Comparison of ENCODE assay signal across 17 cellular contexts in the genomic region with DNA sequence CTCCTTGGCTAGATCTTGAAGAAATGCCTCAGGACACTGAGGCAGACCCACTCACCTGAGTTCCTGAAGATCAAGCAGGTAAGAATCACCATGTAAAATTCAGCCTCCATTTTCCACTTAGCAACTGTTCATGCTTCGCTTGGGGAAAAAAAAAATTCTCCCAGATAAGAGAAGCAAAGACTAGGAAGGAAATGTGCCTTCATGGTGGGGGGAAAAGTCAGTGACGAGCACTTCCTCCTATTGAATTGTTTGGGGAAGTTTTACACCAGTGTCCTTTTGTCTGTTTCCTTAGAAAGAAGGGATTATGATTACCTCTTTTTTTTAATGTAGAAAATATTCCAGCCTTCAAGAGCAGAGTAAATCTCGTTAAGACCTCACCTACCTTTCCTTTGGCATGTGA. TPM values are rescaled to one million over a fixed set of nuclear protein-coding genes. Genes with fewer than 3 reads are reported as not detected.
A peak's percentile ranks its signal among the peaks of the same experiment; 100 is the strongest.
DNase-seq lines count a peak whose midpoint lies in the region; ATAC-seq and TF ChIP-seq lines count a peak whose summit lies in the region.
"Had no signal": no experiment of that assay in that cellular context is flagged by ENCODE, and none has a peak within 500 bp of the region (broad histone marks: within the 10 kb centered on the region; RNA-seq: fewer than 3 reads in every experiment).

A gene (minus strand): TSS at position 144 of the 400 bp plus-strand sequence. CDS start 34 bp downstream, at position 110.

- dilution Hi-C loops in mammary epithelial cell (cut with HindIII; ENCODE audit: low sequenced_read_pairs): no loop called here

- H3K27me3 ChIP-seq in breast epithelium: no peaks in the 10 kb centered on the region
- no peaks in the 10 kb centered on the region for H3K27me3 ChIP-seq in mammary epithelial cell (ENCODE audit: insufficient read depth, low read length)
- no peaks in the 10 kb centered on the region for H3K27me3 ChIP-seq in right atrium auricular region
- H3K27me3 ChIP-seq in prostate gland (replicated peaks; ENCODE audit: insufficient read depth): no peaks in the 10 kb centered on the region
- H3K27me3 ChIP-seq in vagina: no peaks in the 10 kb centered on the region
- H3K27me3 ChIP-seq in effector memory CD4-positive, alpha-beta T cell (replicated peaks; ENCODE audit: control insufficient read depth, insufficient read depth, low read length, poor library complexity, severe bottlenecking): no peaks in the 10 kb centered on the region
- H3K27me3 ChIP-seq: neutrophil had no signal

- H3K36me3 ChIP-seq in breast epithelium: no peaks in the 10 kb centered on the region
- no peaks in the 10 kb centered on the region for H3K36me3 ChIP-seq in mammary epithelial cell (ENCODE audit: insufficient read depth, low read length)
- no peaks in the 10 kb centered on the region for H3K36me3 ChIP-seq in right atrium auricular region
- H3K36me3 ChIP-seq in prostate gland: no peaks in the 10 kb centered on the region
- no peaks in the 10 kb centered on the region for H3K36me3 ChIP-seq in vagina
- no peaks in the 10 kb centered on the region for H3K36me3 ChIP-seq in effector memory CD4-positive, alpha-beta T cell (ENCODE audit: control insufficient read depth, insufficient read depth, low read length)
- H3K36me3 ChIP-seq: neutrophil had no signal

- no peaks in the 10 kb centered on the region for H4K20me1 ChIP-seq in mammary epithelial cell (ENCODE audit: insufficient read depth, low read length)

- TF ChIP-seq CTCF in breast epithelium (IDR thresholded peaks at IDR 0.05): no peak
- no peak for TF ChIP-seq CTCF in mammary epithelial cell (conservative IDR thresholded peaks at IDR 0.05 in 1 of 2, IDR thresholded peaks at IDR 0.05 in 1 of 2; ENCODE audit: extremely low read depth in 1 of 2, insufficient read depth in 1 of 2, low read depth in 1 of 2, low read length in 2 of 2)
- no peak for TF ChIP-seq CTCF in right atrium auricular region (IDR thresholded peaks at IDR 0.05)
- TF ChIP-seq CTCF in prostate gland (IDR thresholded peaks at IDR 0.05): no peak
- no peak for TF ChIP-seq CTCF in vagina (IDR thresholded peaks at IDR 0.05)

- H2AFZ ChIP-seq in mammary epithelial cell (ENCODE audit: low read depth, low read length): no peak within 1 kb of the TSS

- no peak within 1 kb of the TSS for H3K4me2 ChIP-seq in mammary epithelial cell (ENCODE audit: insufficient read depth, low read depth, low read length)

- TF ChIP-seq POLR2A in breast epithelium (IDR thresholded peaks at IDR 0.05) (no peak), prostate gland (IDR thresholded peaks at IDR 0.05) (no peak), vagina (IDR thresholded peaks at IDR 0.05) (no peak)

- H3K4me1 ChIP-seq in breast epithelium (no peaks in the 10 kb centered on the region), mammary epithelial cell (ENCODE audit: insufficient read depth, low read length) (peaks cover 4% of the 10 kb centered on the region), right atrium auricular region (no peaks in the 10 kb centered on the region), prostate gland (replicated peaks) (peaks cover 12% of the 10 kb centered on the region), vagina (no peaks in the 10 kb centered on the region)
- H3K4me1 ChIP-seq in effector memory CD4-positive, alpha-beta T cell (ENCODE audit: control insufficient read depth, insufficient read depth, low read length, poor library complexity, severe bottlenecking): no peaks in the 10 kb centered on the region

- H3K9me3 ChIP-seq in breast epithelium (no peaks in the 10 kb centered on the region), mammary epithelial cell (replicated peaks; ENCODE audit: insufficient read depth, low read length) (no peaks in the 10 kb centered on the region), right atrium auricular region (no peaks in the 10 kb centered on the region), prostate gland (no peaks in the 10 kb centered on the region), vagina (no peaks in the 10 kb centered on the region)
- no peaks in the 10 kb centered on the region for H3K9me3 ChIP-seq in effector memory CD4-positive, alpha-beta T cell (ENCODE audit: control insufficient read depth, low read length)
- H3K9me3 ChIP-seq: neutrophil had no signal

- intact Hi-C loops in breast epithelium (cut with DNase I; ENCODE audit: low total_unique reads): no loop called here
- intact Hi-C loops in mammary epithelial cell (cut with micrococcal nuclease): no loop called here
- intact Hi-C loops in prostate gland (cut with DNase I): no loop called here
- intact Hi-C loops in vagina (cut with DNase I): no loop called here

- H3K4me3 ChIP-seq in breast epithelium: peak within 1 kb of the TSS; percentile 19 to 27 (median 22)
- no peak within 1 kb of the TSS for H3K4me3 ChIP-seq in mammary epithelial cell (replicated peaks in 1 of 3; ENCODE audit: insufficient read depth in 1 of 3, low read depth in 2 of 3, low read length in 3 of 3)
- peak within 1 kb of the TSS; percentile 16 to 32 for H3K4me3 ChIP-seq in right atrium auricular region
- peak within 1 kb of the TSS in 1 of 2 donors; percentile 6 for H3K4me3 ChIP-seq in prostate gland
- H3K4me3 ChIP-seq in vagina: peak within 1 kb of the TSS in 1 of 2 donors; percentile 16
- H3K4me3 ChIP-seq in effector memory CD4-positive, alpha-beta T cell (ENCODE audit: insufficient read depth, low read depth, low read length, poor library complexity, severe bottlenecking): no peak within 1 kb of the TSS

- H3K9ac ChIP-seq in mammary epithelial cell (ENCODE audit: insufficient read depth, low read length): no peak within 1 kb of the TSS

- in situ Hi-C loops in mammary epithelial cell (cut with MboI; ENCODE audit: low sequenced_read_pairs in 2 of 2): no loop called here

- peak within 1 kb of the TSS in 1 of 2 donors; percentile 6 for H3K27ac ChIP-seq in breast epithelium
- H3K27ac ChIP-seq in mammary epithelial cell (ENCODE audit: insufficient read depth, low read depth, low read length): no peak within 1 kb of the TSS
- H3K27ac ChIP-seq in right atrium auricular region: peak within 1 kb of the TSS; percentile 19 to 32
- H3K27ac ChIP-seq in prostate gland: peak within 1 kb of the TSS in 1 of 2 donors; percentile 12
- H3K27ac ChIP-seq in vagina: no peak within 1 kb of the TSS
- H3K27ac ChIP-seq in effector memory CD4-positive, alpha-beta T cell (ENCODE audit: insufficient read depth, low read length, poor library complexity, severe bottlenecking): no peak within 1 kb of the TSS
- H3K27ac ChIP-seq: neutrophil had no signal

- CTCF ChIA-PET in mammary epithelial cell (lab: Charles Lee; ENCODE audit: low non-redundant PET): no interaction called here

- ATAC-seq in GM18517 (IDR thresholded peaks at IDR 0.05; ENCODE audit: unreplicated experiment): no peak

- DNase-seq in breast epithelium (ENCODE audit: low spot score in 2 of 2) (no peak), mammary epithelial cell (no peak), right atrium auricular region (ENCODE audit: low spot score) (no peak), prostate gland (ENCODE audit: low spot score) (no peak), vagina (ENCODE audit: extremely low spot score in 2 of 2) (no peak), amniotic stem cell (lab: John Stamatoyannopoulos, UW) (no peak)
- no peak for DNase-seq in effector memory CD4-positive, alpha-beta T cell
- DNase-seq: 8988T; activated naive CD4-positive, alpha-beta T cell treated with Interleukin-2 at 50 U/mL for 16 hours; central memory CD4-positive, alpha-beta T cell; EL; NCI-H2171 treated with DMSO at 0.1 percent for 48 hours; stimulated activated CD4-positive, alpha-beta T cell treated with anti-CD3 and anti-CD28 coated beads, Interleukin-2, amount 100 ng/mL, for 24 hours; stimulated activated CD8-positive, alpha-beta memory T cell treated with anti-CD3 and anti-CD28 coated beads, Interleukin-4, amount 100 ng/mL, for 48 hours had no signal

- 92% methylated on average over 3 of the region's 3 CpGs for WGBS in mammary epithelial cell (ENCODE audit: low coverage, missing lambda C conversion rate)
- 65% methylated on average over 3 of the region's 3 CpGs for WGBS in prostate gland

- BruUV-seq in mammary epithelial cell (replicated peaks; lab: Mats Ljungman, UMichigan): no TSS peak

- no peaks in the 10 kb centered on the region for H3K79me2 ChIP-seq in mammary epithelial cell (ENCODE audit: insufficient read depth, low read length)

RNA-seq across cellular contexts. Expression of the gene that starts here (rescaled TPM):
- total RNA-seq in breast epithelium (10 to 100 TPM; 18.4 to 36.1 (median 33.6) TPM), mammary epithelial cell (under 1 TPM; 0.05 to 0.17 TPM), right atrium auricular region (10 to 100 TPM; 22.0 to 26.1 TPM), prostate gland (10 to 100 TPM; 11.2 to 20.3 TPM), vagina (21.9 TPM)
- polyA plus RNA-seq in mammary epithelial cell: 0.22 TPM
- polyA minus RNA-seq in mammary epithelial cell: 0.98 TPM
- total RNA-seq: CD4-positive, alpha-beta memory T cell had no signal
- polyA plus RNA-seq: CD4-positive, alpha-beta memory T cell had no signal

Comparison
In these comparisons a context has a peak if more than half of its experiments do, and no peak if none do; other contexts are left out.
1. RNA of the gene that starts here (total RNA-seq): 18.4 to 36.1 TPM in breast epithelium, 22.0 to 26.1 TPM in right atrium auricular region, 21.9 TPM in vagina (single experiment) and 11.2 to 20.3 TPM in prostate gland; 0.05 to 0.17 TPM in mammary epithelial cell; every median in the first group is over 10 times any median in the second.
2. H3K4me3 ChIP-seq: peak in breast epithelium (3 of 3) and right atrium auricular region (2 of 2); none in mammary epithelial cell (0 of 3) and effector memory CD4-positive, alpha-beta T cell (single experiment).
3. H3K27ac ChIP-seq: peak in right atrium auricular region (2 of 2); none in mammary epithelial cell (single experiment), vagina (single experiment) and effector memory CD4-positive, alpha-beta T cell (single experiment).